25 cellular contexts compared by ENCODE assay signal in genomic region chr4:132592340-132592739, GRCh38.
DNase-seq lines count a peak whose midpoint lies in the region; ATAC-seq and TF ChIP-seq lines count a peak whose summit lies in the region.
"Had no signal": no experiment of that assay in that cellular context is flagged by ENCODE, and none has a peak within 500 bp of the region (broad histone marks: within the 10 kb centered on the region; RNA-seq: fewer than 3 reads in every experiment).

No MANE protein-coding gene starts in this region.

- no peak for ATAC-seq in left cardiac atrium
- no peak for ATAC-seq in right cardiac atrium
- ATAC-seq: PC-3 had no signal

- no peaks in the 10 kb centered on the region for H4K20me1 ChIP-seq in OCI-LY7 (ENCODE audit: insufficient read depth, low read length)

- 79% methylated on average over 13 of the region's 13 CpGs for WGBS in right cardiac atrium
- WGBS in testis, 2 donors: 60 to 75% methylated on average over 13 of the region's 13 CpGs

- TF ChIP-seq CTCF in OCI-LY7 (conservative IDR thresholded peaks at IDR 0.05; ENCODE audit: low read length) (peak; percentile 55), testis (IDR thresholded peaks at IDR 0.05) (no peak)

- no peaks in the 10 kb centered on the region for H3K27me3 ChIP-seq in right cardiac atrium (ENCODE audit: control insufficient read depth, insufficient read depth)
- H3K27me3 ChIP-seq in testis: no peaks in the 10 kb centered on the region

- intact Hi-C loops in left cardiac atrium (cut with DNase I): no loop called here
- intact Hi-C loops in right cardiac atrium (cut with DNase I): no loop called here
- intact Hi-C loops in OCI-LY7 (cut with micrococcal nuclease; ENCODE audit: unreplicated experiment): no loop called here
- intact Hi-C loops in testis (cut with DNase I; ENCODE audit: low total_unique reads): no loop called here

- H3K4me1 ChIP-seq in right cardiac atrium (ENCODE audit: control insufficient read depth, insufficient read depth, low read length) (no peaks in the 10 kb centered on the region), OCI-LY7 (ENCODE audit: insufficient read depth, low read length, poor library complexity, severe bottlenecking) (no peaks in the 10 kb centered on the region), testis (no peaks in the 10 kb centered on the region)

- no peaks in the 10 kb centered on the region for H3K79me2 ChIP-seq in OCI-LY7 (ENCODE audit: insufficient read depth, low read depth, low read length)

- DNase-seq in left cardiac atrium (peak; percentile 11), right cardiac atrium (no peak), HEK293T (ENCODE audit: extremely low spot score) (peak; percentile 9), OCI-LY7 (ENCODE audit: low spot score) (no peak), iPS-NIHi7 (ENCODE audit: extremely low spot score) (peak; percentile 23), testis (no peak), MV-4-11 (lab: John Stamatoyannopoulos, UW) (no peak), SIG-M5 treated with dmso at 0.1 percent for 504 hours (lab: John Stamatoyannopoulos, UW; ENCODE audit: unreplicated experiment) (no peak)
- DNase-seq: 8988T; C1 segment of cervical spinal cord; Calu3; CD8-positive, alpha-beta memory T cell; DMS153; GDM1; HCEC 1CT; KBM-7; NCI-H1105 treated with DMSO at 0.1 percent for 48 hours; NCI-H2029 treated with DMSO at 0.1 percent for 48 hours; NCI-H226; NCI-H510A treated with DMSO at 0.1 percent for 48 hours; NCI-H748 treated with DMSO at 0.1 percent for 48 hours; PC-3; Right ventricle myocardium superior had no signal

- no peak overlapping the region for H3K4me2 ChIP-seq in OCI-LY7 (ENCODE audit: low read length)

- H3K9me3 ChIP-seq in right cardiac atrium (ENCODE audit: control insufficient read depth, low read length) (no peaks in the 10 kb centered on the region), OCI-LY7 (ENCODE audit: low read length) (no peaks in the 10 kb centered on the region), testis (no peaks in the 10 kb centered on the region)

- TF ChIP-seq POLR2A in testis (IDR thresholded peaks at IDR 0.05): no peak

- CTCF ChIA-PET in HEK293T (lab: Yijun Ruan, JAX): no interaction called here
- CTCF ChIA-PET in OCI-LY7 (lab: Charles Lee; ENCODE audit: unreplicated experiment): no interaction called here

- H2AFZ ChIP-seq in OCI-LY7 (ENCODE audit: low read length): no peak overlapping the region

- H3K9me2 ChIP-seq in OCI-LY7 (ENCODE audit: insufficient read depth, low read length): no peaks in the 10 kb centered on the region; the same call in 1 of the 2 replicates

- H3K36me3 ChIP-seq in OCI-LY7 (ENCODE audit: insufficient read depth, low read length): no peaks in the 10 kb centered on the region
- H3K36me3 ChIP-seq in testis (ENCODE audit: low read depth, missing control alignments): no peaks in the 10 kb centered on the region

- H3K4me3 ChIP-seq in right cardiac atrium (ENCODE audit: low read length) (no peak overlapping the region), OCI-LY7 (ENCODE audit: low read depth, low read length, poor library complexity, severe bottlenecking) (no peak overlapping the region), testis (no peak overlapping the region)
- H3K4me3 ChIP-seq: SK-N-MC had no signal

- no TSS peak for BruUV-seq in OCI-LY7 (replicated peaks; lab: Mats Ljungman, UMichigan)

- POLR2A ChIA-PET in HEK293T (lab: Yijun Ruan, JAX): no interaction called here
- POLR2A ChIA-PET in OCI-LY7 (lab: Charles Lee): interaction anchor here (1.4 kb wide), 1 partner anchor 22 kb away, joined by 5 read pairs; no protein-coding TSS in a partner anchor

- H3K27ac ChIP-seq in right cardiac atrium (ENCODE audit: low read length) (no peak overlapping the region), OCI-LY7 (ENCODE audit: low read depth, low read length, poor library complexity, severe bottlenecking) (no peak overlapping the region), testis (no peak overlapping the region)
- H3K27ac ChIP-seq: HL-60, SK-N-MC had no signal

TF ChIP-seq in HEK293T, 16 proteins besides CTCF, POLR2A, EP300 and RAD21:
- TF ChIP-seq LEF1 (IDR thresholded peaks at IDR 0.05; ENCODE audit: borderline replicate concordance) (no peak), PKNOX1 (IDR thresholded peaks at IDR 0.05) (peak; percentile 38; the same call in 1 of the 2 replicates)

Comparison
In these comparisons a context has a peak if more than half of its experiments do, and no peak if none do; other contexts are left out.
1. DNase-seq: peak in left cardiac atrium (single experiment), HEK293T (single experiment) and iPS-NIHi7 (single experiment); none in right cardiac atrium (0 of 3), OCI-LY7 (single experiment), testis (single experiment), MV-4-11 (single experiment) and SIG-M5 treated with dmso at 0.1 percent for 504 hours (single experiment).